ENCODE assay signal across 22 cellular contexts in genomic region chr19:45419895-45420294, GRCh38. TPM values are rescaled to one million over a fixed set of nuclear protein-coding genes. Genes with fewer than 3 reads are reported as not detected.
DNase-seq lines count a peak whose midpoint lies in the region; ATAC-seq and TF ChIP-seq lines count a peak whose summit lies in the region.
"Had no signal": no experiment of that assay in that cellular context is flagged by ENCODE, and none has a peak within 500 bp of the region (broad histone marks: within the 10 kb centered on the region; RNA-seq: fewer than 3 reads in every experiment).

No MANE protein-coding gene starts in this region.

- H3K27ac ChIP-seq in OCI-LY7 (ENCODE audit: low read depth, low read length, poor library complexity, severe bottlenecking) (peak overlapping the region; percentile 79), coronary artery (peak overlapping the region in 1 of 2 donors; percentile 41), substantia nigra (ENCODE audit: low read depth, low read length, poor library complexity, severe bottlenecking) (peak overlapping the region; percentile 55), suprapubic skin (no peak overlapping the region), mesenchymal stem cell (ENCODE audit: low read length, poor library complexity, severe bottlenecking) (no peak overlapping the region)
- H3K27ac ChIP-seq: parathyroid adenoma, vagina had no signal

- H3K18ac ChIP-seq in mesenchymal stem cell (ENCODE audit: low read depth in 1 of 2, low read length in 2 of 2), result no peak overlapping the region

- CTCF ChIA-PET in OCI-LY7 (lab: Charles Lee; ENCODE audit: unreplicated experiment), result interaction anchor here (0.6 kb wide), 1 partner anchor 11 kb away, joined by 3 read pairs; no protein-coding TSS in a partner anchor

- H3K27me3 Mint-ChIP-seq in activated naive CD8-positive, alpha-beta T cell treated with anti-CD3 and anti-CD28 coated beads, Interleukin-2, amount 10 ng/mL, durations not matched to agents 7 days and 5 days, result no peaks in the 10 kb centered on the region
- no peaks in the 10 kb centered on the region for H3K27me3 Mint-ChIP-seq in activated naive CD8-positive, alpha-beta T cell treated with anti-CD3 and anti-CD28 coated beads for 36 hours

- no peak overlapping the region for H3K9ac ChIP-seq in mesenchymal stem cell (ENCODE audit: low read length)
- H3K9ac ChIP-seq: parathyroid adenoma had no signal

- WGBS in suprapubic skin, result no CpG with 5 or more reads among the region's 3 CpGs
- WGBS in mesenchymal stem cell, result 59% methylated on average over 3 of the region's 3 CpGs

- H2BK15ac ChIP-seq in mesenchymal stem cell (ENCODE audit: low read depth, poor library complexity, severe bottlenecking), result no peak overlapping the region

- H3K9me3 ChIP-seq in OCI-LY7 (ENCODE audit: low read length) (no peaks in the 10 kb centered on the region), suprapubic skin (no peaks in the 10 kb centered on the region), mesenchymal stem cell (ENCODE audit: control insufficient read depth, low read length) (no peaks in the 10 kb centered on the region)
- H3K9me3 ChIP-seq: heart left ventricle, vagina had no signal

- peak overlapping the region in 1 of 2 experiments; percentile 1 for H3K14ac ChIP-seq in mesenchymal stem cell (ENCODE audit: low read length in 2 of 2)

- no peak for TF ChIP-seq POLR2A in suprapubic skin (IDR thresholded peaks at IDR 0.05)

- no peak overlapping the region for H3K4ac ChIP-seq in mesenchymal stem cell (ENCODE audit: low read depth in 1 of 2, low read length in 2 of 2)

- H3K27ac Mint-ChIP-seq in activated naive CD8-positive, alpha-beta T cell treated with anti-CD3 and anti-CD28 coated beads, Interleukin-2, amount 10 ng/mL, durations not matched to agents 7 days and 5 days, result peak overlapping the region; percentile 92
- H3K27ac Mint-ChIP-seq in activated naive CD8-positive, alpha-beta T cell treated with anti-CD3 and anti-CD28 coated beads for 36 hours, result no peak overlapping the region

- H2BK5ac ChIP-seq in mesenchymal stem cell (ENCODE audit: low read depth, low read length, poor library complexity, severe bottlenecking), result no peak overlapping the region

- H3K36me3 ChIP-seq in OCI-LY7 (ENCODE audit: insufficient read depth, low read length) (peaks cover 43% of the 10 kb centered on the region), suprapubic skin (peaks cover 58% of the 10 kb centered on the region), mesenchymal stem cell (ENCODE audit: control insufficient read depth in 1 of 2, insufficient read depth in 2 of 2, low read depth in 1 of 2, low read length in 2 of 2) (peaks cover 49 to 58% of the 10 kb centered on the region in 2 experiments)

- no peaks in the 10 kb centered on the region for H3K9me3 Mint-ChIP-seq in activated naive CD8-positive, alpha-beta T cell treated with anti-CD3 and anti-CD28 coated beads, Interleukin-2, amount 10 ng/mL, durations not matched to agents 7 days and 5 days
- H3K9me3 Mint-ChIP-seq in activated naive CD8-positive, alpha-beta T cell treated with anti-CD3 and anti-CD28 coated beads for 36 hours, result no peaks in the 10 kb centered on the region
- H3K9me3 Mint-ChIP-seq: nephron progenitor cell had no signal

- peaks cover 20% of the 10 kb centered on the region for H3K36me3 Mint-ChIP-seq in activated naive CD8-positive, alpha-beta T cell treated with anti-CD3 and anti-CD28 coated beads, Interleukin-2, amount 10 ng/mL, durations not matched to agents 7 days and 5 days
- peaks cover 19% of the 10 kb centered on the region for H3K36me3 Mint-ChIP-seq in activated naive CD8-positive, alpha-beta T cell treated with anti-CD3 and anti-CD28 coated beads for 36 hours

- no peak for TF ChIP-seq EP300 in suprapubic skin (IDR thresholded peaks at IDR 0.05)

- DNase-seq in activated naive CD8-positive, alpha-beta T cell treated with anti-CD3 and anti-CD28 coated beads, Interleukin-2, amount 10 ng/mL, durations not matched to agents 7 days and 5 days, result no peak
- no peak for DNase-seq in activated naive CD8-positive, alpha-beta T cell treated with anti-CD3 and anti-CD28 coated beads for 36 hours
- no peak for DNase-seq in OCI-LY7 (ENCODE audit: low spot score)
- DNase-seq in coronary artery (ENCODE audit: low spot score), result peak; percentile 68
- no peak for DNase-seq in substantia nigra (lab: John Stamatoyannopoulos, UW)
- DNase-seq in NCI-H345 (lab: John Stamatoyannopoulos, UW), result no peak
- DNase-seq in suprapubic skin (ENCODE audit: low spot score in 2 of 2), result no peak
- no peak for DNase-seq in mesenchymal stem cell
- DNase-seq: activated CD4-positive, alpha-beta T cell treated with anti-CD3 and anti-CD28 coated beads for 4 hours; activated naive CD4-positive, alpha-beta T cell; central memory CD4-positive, alpha-beta T cell; GOT3; NCI-H1417 treated with DMSO at 0.1 percent for 48 hours; NCI-H526; nephron progenitor cell; PC-3; SIG-M5 had no signal

- peaks cover 49% of the 10 kb centered on the region for H3K4me1 Mint-ChIP-seq in activated naive CD8-positive, alpha-beta T cell treated with anti-CD3 and anti-CD28 coated beads, Interleukin-2, amount 10 ng/mL, durations not matched to agents 7 days and 5 days
- peaks cover 45% of the 10 kb centered on the region for H3K4me1 Mint-ChIP-seq in activated naive CD8-positive, alpha-beta T cell treated with anti-CD3 and anti-CD28 coated beads for 36 hours

- H3K79me1 ChIP-seq in mesenchymal stem cell (replicated peaks; ENCODE audit: low read length, poor library complexity, severe bottlenecking), result peaks cover 27% of the 10 kb centered on the region

- H4K91ac ChIP-seq in mesenchymal stem cell (ENCODE audit: low read length), result no peak overlapping the region

- peaks cover 11% of the 10 kb centered on the region; the same call in 1 of the 2 replicates for H3K79me2 ChIP-seq in OCI-LY7 (ENCODE audit: insufficient read depth, low read depth, low read length)
- H3K79me2 ChIP-seq: parathyroid adenoma had no signal

- H4K20me1 ChIP-seq in OCI-LY7 (ENCODE audit: insufficient read depth, low read length), result no peaks in the 10 kb centered on the region

- intact Hi-C loops in OCI-LY7 (cut with micrococcal nuclease; ENCODE audit: unreplicated experiment), result loop anchor here (1.0 to 10.0 kb wide), 2 partner anchors 14 to 225 kb away; partner anchors contain the start of gene POLR1G

- POLR2A ChIA-PET in activated naive CD8-positive, alpha-beta T cell treated with anti-CD3 and anti-CD28 coated beads, Interleukin-2, amount 10 ng/mL, durations not matched to agents 7 days and 5 days (lab: Charles Lee), result interaction anchor here (1.0 to 1.6 kb wide), 3 partner anchors 11 to 48 kb away, joined by 3 to 4 read pairs (median 4); partner anchors contain the start of gene FOSB
- POLR2A ChIA-PET in OCI-LY7 (lab: Charles Lee), result no interaction called here

- TF ChIP-seq CTCF in OCI-LY7 (conservative IDR thresholded peaks at IDR 0.05; ENCODE audit: low read length), result no peak
- TF ChIP-seq CTCF in coronary artery (IDR thresholded peaks at IDR 0.05), result no peak
- TF ChIP-seq CTCF in suprapubic skin (IDR thresholded peaks at IDR 0.05), result no peak

- H2AFZ ChIP-seq in OCI-LY7 (ENCODE audit: low read length) (no peak overlapping the region), mesenchymal stem cell (ENCODE audit: low read depth, low read length) (no peak overlapping the region)
- H2AFZ ChIP-seq: parathyroid adenoma had no signal

- ATAC-seq in activated naive CD8-positive, alpha-beta T cell treated with anti-CD3 and anti-CD28 coated beads, Interleukin-2, amount 10 ng/mL, durations not matched to agents 7 days and 5 days (ENCODE audit: low read depth), result no peak
- ATAC-seq: heart left ventricle, left colon, PC-3, right cardiac atrium had no signal

- H3K4me2 ChIP-seq in OCI-LY7 (ENCODE audit: low read length) (peak overlapping the region; percentile 81), mesenchymal stem cell (ENCODE audit: low read length, poor library complexity, severe bottlenecking) (no peak overlapping the region)

- peak overlapping the region; percentile 57 for H3K4me3 ChIP-seq in OCI-LY7 (ENCODE audit: low read depth, low read length, poor library complexity, severe bottlenecking)
- no peak overlapping the region for H3K4me3 ChIP-seq in coronary artery
- no peak overlapping the region for H3K4me3 ChIP-seq in suprapubic skin
- H3K4me3 ChIP-seq in mesenchymal stem cell (ENCODE audit: insufficient read depth in 1 of 2, low read depth in 1 of 2, low read length in 2 of 2), result no peak overlapping the region
- H3K4me3 ChIP-seq: heart left ventricle, vagina had no signal

- H3K4me3 Mint-ChIP-seq in activated naive CD8-positive, alpha-beta T cell treated with anti-CD3 and anti-CD28 coated beads, Interleukin-2, amount 10 ng/mL, durations not matched to agents 7 days and 5 days, result peak overlapping the region; percentile 76
- H3K4me3 Mint-ChIP-seq in activated naive CD8-positive, alpha-beta T cell treated with anti-CD3 and anti-CD28 coated beads for 36 hours, result no peak overlapping the region

- peaks cover 56% of the 10 kb centered on the region for H3K4me1 ChIP-seq in OCI-LY7 (ENCODE audit: insufficient read depth, low read length, poor library complexity, severe bottlenecking)
- H3K4me1 ChIP-seq in suprapubic skin, result peaks cover 48% of the 10 kb centered on the region
- peaks cover 23% of the 10 kb centered on the region for H3K4me1 ChIP-seq in mesenchymal stem cell (ENCODE audit: control insufficient read depth, insufficient read depth, low read depth, low read length)

- H2BK12ac ChIP-seq in mesenchymal stem cell (ENCODE audit: low read length in 2 of 2), result no peak overlapping the region

- no TSS peak for BruUV-seq in OCI-LY7 (replicated peaks; lab: Mats Ljungman, UMichigan)

- H2AK5ac ChIP-seq in mesenchymal stem cell (ENCODE audit: low read length, severe bottlenecking), result no peak overlapping the region

- H2BK120ac ChIP-seq in mesenchymal stem cell (ENCODE audit: low read depth, low read length), result no peak overlapping the region

- no peak overlapping the region for H3K23ac ChIP-seq in mesenchymal stem cell (ENCODE audit: low read length in 2 of 2)

- H3K27me3 ChIP-seq in suprapubic skin, result no peaks in the 10 kb centered on the region
- no peaks in the 10 kb centered on the region for H3K27me3 ChIP-seq in mesenchymal stem cell (ENCODE audit: control insufficient read depth in 1 of 2, insufficient read depth in 1 of 2, low read length in 2 of 2)
- H3K27me3 ChIP-seq: heart left ventricle, vagina had no signal

- H4K8ac ChIP-seq in mesenchymal stem cell (ENCODE audit: low read length), result no peak overlapping the region

- no peaks in the 10 kb centered on the region for H3K9me2 ChIP-seq in OCI-LY7 (ENCODE audit: insufficient read depth, low read length)

RNA-seq across cellular contexts. Expression of gene ERCC1, which starts 3.8 kb away (rescaled TPM):
- total RNA-seq in activated naive CD8-positive, alpha-beta T cell treated with anti-CD3 and anti-CD28 coated beads, Interleukin-2, amount 10 ng/mL, durations not matched to agents 7 days and 5 days, result 10 to 100 TPM; 63.1 to 63.3 TPM
- 10 to 100 TPM; 50.0 to 53.2 TPM for total RNA-seq in activated naive CD8-positive, alpha-beta T cell treated with anti-CD3 and anti-CD28 coated beads for 36 hours
- 125 and 126 TPM in 2 replicates for total RNA-seq in OCI-LY7 (2014; rRNA removed; shearing (Covaris generic))
- 46.2 and 59.4 TPM in 2 replicates for total RNA-seq in OCI-LY7 (2022)
- total RNA-seq in suprapubic skin, result 100 to 1,000 TPM; 102 to 120 (median 106) TPM
- 96.4 TPM for polyA plus RNA-seq in mesenchymal stem cell (2013, experiment 1 of 2)
- polyA plus RNA-seq in mesenchymal stem cell (2013, experiment 2 of 2), result 96.1 TPM

RNA-seq across cellular contexts. Expression of gene POLR1G, which starts 13.5 kb away (rescaled TPM):
- total RNA-seq in activated naive CD8-positive, alpha-beta T cell treated with anti-CD3 and anti-CD28 coated beads, Interleukin-2, amount 10 ng/mL, durations not matched to agents 7 days and 5 days, result 1 to 10 TPM; 6.0 to 6.3 TPM
- 10 to 100 TPM; 27.0 to 27.1 TPM for total RNA-seq in activated naive CD8-positive, alpha-beta T cell treated with anti-CD3 and anti-CD28 coated beads for 36 hours
- total RNA-seq in OCI-LY7 (2014; rRNA removed; shearing (Covaris generic)), result 16.3 and 28.0 TPM in 2 replicates
- total RNA-seq in OCI-LY7 (2022) (8.8 and 10.8 TPM in 2 replicates), suprapubic skin (10 to 100 TPM in 2 of 4 donors, 1 to 10 TPM in 2; 4.7 to 12.2 (median 8.0) TPM)
- 6.0 TPM for polyA plus RNA-seq in mesenchymal stem cell (2013, experiment 1 of 2)
- 6.5 TPM for polyA plus RNA-seq in mesenchymal stem cell (2013, experiment 2 of 2)

RNA-seq across cellular contexts. Expression of gene PPP1R13L, which starts 15.0 kb away (rescaled TPM):
- 10 to 100 TPM; 20.2 to 25.7 TPM for total RNA-seq in activated naive CD8-positive, alpha-beta T cell treated with anti-CD3 and anti-CD28 coated beads, Interleukin-2, amount 10 ng/mL, durations not matched to agents 7 days and 5 days
- 1 to 10 TPM; 3.6 to 4.7 TPM for total RNA-seq in activated naive CD8-positive, alpha-beta T cell treated with anti-CD3 and anti-CD28 coated beads for 36 hours
- total RNA-seq in OCI-LY7 (2014; rRNA removed; shearing (Covaris generic)), result 5.3 and 7.8 TPM in 2 replicates
- total RNA-seq in OCI-LY7 (2022) (15.5 and 17.4 TPM in 2 replicates), suprapubic skin (100 to 1,000 TPM; 195 to 597 (median 280) TPM)
- 9.0 TPM for polyA plus RNA-seq in mesenchymal stem cell (2013, experiment 1 of 2)
- 9.8 TPM for polyA plus RNA-seq in mesenchymal stem cell (2013, experiment 2 of 2)

RNA-seq across cellular contexts. Expression of gene FOSB, which starts 47.9 kb away (rescaled TPM):
- total RNA-seq in activated naive CD8-positive, alpha-beta T cell treated with anti-CD3 and anti-CD28 coated beads, Interleukin-2, amount 10 ng/mL, durations not matched to agents 7 days and 5 days, result 10 to 100 TPM; 68.7 to 69.4 TPM
- 10 to 100 TPM in 1 of 2 experiments, 1 to 10 TPM in 1; 9.7 to 10.5 TPM for total RNA-seq in activated naive CD8-positive, alpha-beta T cell treated with anti-CD3 and anti-CD28 coated beads for 36 hours
- 1.2 and 2.3 TPM in 2 replicates for total RNA-seq in OCI-LY7 (2014; rRNA removed; shearing (Covaris generic))
- 2.1 and 2.4 TPM in 2 replicates for total RNA-seq in OCI-LY7 (2022)
- 100 to 1,000 TPM; 326 to 676 (median 518) TPM for total RNA-seq in suprapubic skin
- polyA plus RNA-seq in mesenchymal stem cell (2013, experiment 1 of 2), result 167 TPM
- 130 TPM for polyA plus RNA-seq in mesenchymal stem cell (2013, experiment 2 of 2)

RNA-seq across cellular contexts. Expression of gene ERCC2, which starts 49.5 kb away (rescaled TPM):
- total RNA-seq in activated naive CD8-positive, alpha-beta T cell treated with anti-CD3 and anti-CD28 coated beads, Interleukin-2, amount 10 ng/mL, durations not matched to agents 7 days and 5 days, result 10 to 100 TPM; 20.0 to 28.2 TPM
- 10 to 100 TPM; 25.5 to 29.1 TPM for total RNA-seq in activated naive CD8-positive, alpha-beta T cell treated with anti-CD3 and anti-CD28 coated beads for 36 hours
- 12.8 and 21.0 TPM in 2 replicates for total RNA-seq in OCI-LY7 (2014; rRNA removed; shearing (Covaris generic))
- total RNA-seq in OCI-LY7 (2022) (24.4 and 30.8 TPM in 2 replicates), suprapubic skin (10 to 100 TPM; 10.2 to 22.3 (median 14.1) TPM)
- polyA plus RNA-seq in mesenchymal stem cell (2013, experiment 1 of 2), result 33.5 TPM
- 33.3 TPM for polyA plus RNA-seq in mesenchymal stem cell (2013, experiment 2 of 2)

Comparison
In these comparisons a context has a peak if more than half of its experiments do, and no peak if none do; other contexts are left out.
1. H3K27ac ChIP-seq: peak in OCI-LY7 (single experiment) and substantia nigra (single experiment); none in suprapubic skin (single experiment) and mesenchymal stem cell (single experiment).
2. RNA of gene PPP1R13L, which starts 15.0 kb away (total RNA-seq): 195 to 597 TPM in suprapubic skin; 20.2 to 25.7 TPM in activated naive CD8-positive, alpha-beta T cell treated with anti-CD3 and anti-CD28 coated beads, Interleukin-2, amount 10 ng/mL, durations not matched to agents 7 days and 5 days, 5.3 to 17.4 TPM in OCI-LY7 and 3.6 to 4.7 TPM in activated naive CD8-positive, alpha-beta T cell treated with anti-CD3 and anti-CD28 coated beads for 36 hours; every median in the first group is over 4 times any median in the second.